31 cellular contexts compared by ENCODE assay signal in genomic region chr16:66565051-66565450, GRCh38. TPM values are rescaled to one million over a fixed set of nuclear protein-coding genes. Genes with fewer than 3 reads are reported as not detected.
DNase-seq lines count a peak whose midpoint lies in the region; ATAC-seq, FAIRE-seq and TF ChIP-seq lines count a peak whose summit lies in the region.
"Had no signal": no experiment of that assay in that cellular context is flagged by ENCODE, and none has a peak within 500 bp of the region (broad histone marks: within the 10 kb centered on the region; RNA-seq: fewer than 3 reads in every experiment).

No MANE protein-coding gene starts in this region.

- peaks cover 18% of the 10 kb centered on the region for H3K79me2 ChIP-seq in endothelial cell of umbilical vein (ENCODE audit: control insufficient read depth, insufficient read depth, low read length)

- no peaks in the 10 kb centered on the region for H3K9me3 ChIP-seq in endothelial cell of umbilical vein (replicated peaks; ENCODE audit: control insufficient read depth, insufficient read depth, low read length)
- H3K9me3 ChIP-seq: ascending aorta, gastroesophageal sphincter, left lung, ovary had no signal

- H3K4me2 ChIP-seq in endothelial cell of umbilical vein (ENCODE audit: insufficient read depth, low read length) = peak overlapping the region; percentile 40
- H3K4me2 ChIP-seq: BLaER1, PC-9 had no signal

- H3K36me3 Mint-ChIP-seq in activated T-cell treated with anti-CD3 and anti-CD28 coated beads, Interleukin-2, amount 50 U/mL, for 72 hours (ENCODE audit: insufficient read depth in 2 of 2) = peaks cover 13 to 29% of the 10 kb centered on the region in 2 donors
- peaks cover 52% of the 10 kb centered on the region for H3K36me3 Mint-ChIP-seq in activated CD8-positive, alpha-beta T cell treated with anti-CD3 and anti-CD28 coated beads for 36 hours (ENCODE audit: low read depth)
- peaks cover 97% of the 10 kb centered on the region for H3K36me3 Mint-ChIP-seq in stimulated activated effector memory CD8-positive, alpha-beta T cell treated with anti-CD3 and anti-CD28 coated beads, Interleukin-12 subunit alpha, Interleukin-12 subunit beta, amount 100 ng/mL, for 72 hours

- no peaks in the 10 kb centered on the region for H3K9me3 Mint-ChIP-seq in activated T-cell treated with anti-CD3 and anti-CD28 coated beads, Interleukin-2, amount 50 U/mL, for 72 hours
- no peaks in the 10 kb centered on the region for H3K9me3 Mint-ChIP-seq in activated CD8-positive, alpha-beta T cell treated with anti-CD3 and anti-CD28 coated beads for 36 hours
- H3K9me3 Mint-ChIP-seq in stimulated activated effector memory CD8-positive, alpha-beta T cell treated with anti-CD3 and anti-CD28 coated beads, Interleukin-12 subunit alpha, Interleukin-12 subunit beta, amount 100 ng/mL, for 72 hours = no peaks in the 10 kb centered on the region
- H3K9me3 Mint-ChIP-seq: H9, nephron had no signal

- CTCF ChIA-PET in activated CD8-positive, alpha-beta T cell treated with anti-CD3 and anti-CD28 coated beads for 36 hours (lab: Charles Lee) = interaction anchor here (0.9 to 4.4 kb wide), 13 partner anchors 8 to 163 kb away, joined by 3 to 30 read pairs (median 4); partner anchors contain the start of genes CKLF and TK2
- CTCF ChIA-PET in endothelial cell of umbilical vein (lab: Charles Lee) = interaction anchor here (0.6 to 3.1 kb wide), 11 partner anchors 12 to 206 kb away, joined by 3 to 15 read pairs (median 4); partner anchors contain the start of gene CKLF

- ATAC-seq in activated T-cell treated with anti-CD3 and anti-CD28 coated beads, Interleukin-2, amount 50 U/mL, for 72 hours (replicated peaks in 1 of 2) = no peak
- no peak for ATAC-seq in activated CD8-positive, alpha-beta T cell treated with anti-CD3 and anti-CD28 coated beads for 36 hours
- no peak for ATAC-seq in stimulated activated effector memory CD8-positive, alpha-beta T cell treated with anti-CD3 and anti-CD28 coated beads, Interleukin-12 subunit alpha, Interleukin-12 subunit beta, amount 100 ng/mL, for 72 hours
- ATAC-seq: gastroesophageal sphincter, left lung, Right ventricle myocardium inferior had no signal

- peaks cover 69% of the 10 kb centered on the region for H3K4me1 Mint-ChIP-seq in activated T-cell treated with anti-CD3 and anti-CD28 coated beads, Interleukin-2, amount 50 U/mL, for 72 hours (ENCODE audit: low read depth)
- peaks cover 51% of the 10 kb centered on the region for H3K4me1 Mint-ChIP-seq in activated CD8-positive, alpha-beta T cell treated with anti-CD3 and anti-CD28 coated beads for 36 hours (ENCODE audit: low read depth)
- peaks cover 48% of the 10 kb centered on the region for H3K4me1 Mint-ChIP-seq in stimulated activated effector memory CD8-positive, alpha-beta T cell treated with anti-CD3 and anti-CD28 coated beads, Interleukin-12 subunit alpha, Interleukin-12 subunit beta, amount 100 ng/mL, for 72 hours
- H3K4me1 Mint-ChIP-seq: H9, nephron had no signal

- dilution Hi-C loops in endothelial cell of umbilical vein (cut with MboI; ENCODE audit: extremely low pct_ligation_motif_present, low sequenced_read_pairs) = no loop called here

- H3K4me3 Mint-ChIP-seq in activated T-cell treated with anti-CD3 and anti-CD28 coated beads, Interleukin-2, amount 50 U/mL, for 72 hours = no peak overlapping the region
- no peak overlapping the region for H3K4me3 Mint-ChIP-seq in activated CD8-positive, alpha-beta T cell treated with anti-CD3 and anti-CD28 coated beads for 36 hours
- no peak overlapping the region for H3K4me3 Mint-ChIP-seq in stimulated activated effector memory CD8-positive, alpha-beta T cell treated with anti-CD3 and anti-CD28 coated beads, Interleukin-12 subunit alpha, Interleukin-12 subunit beta, amount 100 ng/mL, for 72 hours
- H3K4me3 Mint-ChIP-seq: activated naive CD4-positive, alpha-beta T cell treated with anti-CD3 and anti-CD28 coated beads, Interleukin-2, amount 50 U/mL, for 24 hours; H9; nephron had no signal

- no TSS peak for BruUV-seq in endothelial cell of umbilical vein (replicated peaks; lab: Mats Ljungman, UMichigan)

- no peaks in the 10 kb centered on the region for H3K27me3 ChIP-seq in endothelial cell of umbilical vein (ENCODE audit: control insufficient read depth in 2 of 2, insufficient read depth in 2 of 2, low read length in 2 of 2)
- H3K27me3 ChIP-seq: ascending aorta, BLaER1, gastroesophageal sphincter, left lung, ovary had no signal

- no peak for TF ChIP-seq CTCF in activated CD8-positive, alpha-beta T cell treated with anti-CD3 and anti-CD28 coated beads for 36 hours (IDR thresholded peaks at IDR 0.05)
- TF ChIP-seq CTCF in endothelial cell of umbilical vein (IDR thresholded peaks at IDR 0.05; ENCODE audit: extremely low read depth in 1 of 2, insufficient read depth in 1 of 2, low read depth in 1 of 2, low read length in 2 of 2) = no peak

- FAIRE-seq in endothelial cell of umbilical vein (lab: Jason Lieb, UNC) = peak; percentile 64
- FAIRE-seq: D721Med had no signal

- H3K27ac ChIP-seq in endothelial cell of umbilical vein (ENCODE audit: insufficient read depth, low read depth, low read length) = peak overlapping the region; percentile 82
- H3K27ac ChIP-seq: ascending aorta, BLaER1, gastroesophageal sphincter, ovary, PC-9, skin epidermis had no signal

- POLR2A ChIA-PET in activated CD8-positive, alpha-beta T cell treated with anti-CD3 and anti-CD28 coated beads for 36 hours (lab: Charles Lee) = interaction anchor here (0.6 to 1.2 kb wide), 7 partner anchors 10 to 90 kb away, joined by 3 read pairs; partner anchors contain the start of gene CMTM2
- POLR2A ChIA-PET in endothelial cell of umbilical vein (lab: Charles Lee) = no interaction called here

- DNase-seq in activated T-cell treated with anti-CD3 and anti-CD28 coated beads, Interleukin-2, amount 50 U/mL, for 72 hours = no peak
- DNase-seq in activated T-cell treated with anti-CD3 and anti-CD28 coated beads for 4 hours = no peak
- no peak for DNase-seq in activated CD8-positive, alpha-beta T cell treated with anti-CD3 and anti-CD28 coated beads for 36 hours
- DNase-seq in endothelial cell of umbilical vein (ENCODE audit: low read depth, low spot score) = peak; percentile 65
- no peak for DNase-seq in stimulated activated effector memory CD8-positive, alpha-beta T cell treated with anti-CD3 and anti-CD28 coated beads, Interleukin-12 subunit alpha, Interleukin-12 subunit beta, amount 100 ng/mL, for 72 hours (ENCODE audit: low spot score in 2 of 2)
- DNase-seq in central memory CD4-positive, alpha-beta T cell = no peak
- DNase-seq in NCI-H128 (lab: John Stamatoyannopoulos, UW; ENCODE audit: unreplicated experiment) = no peak
- DNase-seq: activated T-cell treated with anti-CD3 and anti-CD28 coated beads, Interleukin-2, amount 50 U/mL, for 48 hours; caudate nucleus; H9; hypothalamus; left lung; midbrain; NCI-H1092; NCI-H187 treated with DMSO at 0.1 percent for 48 hours; NCI-H2171 treated with DMSO at 0.1 percent for 48 hours; NCI-H524; ovary; PC-9; retina; trophoblast cell had no signal

- H3K36me3 ChIP-seq in endothelial cell of umbilical vein (ENCODE audit: control insufficient read depth in 2 of 2, extremely low read depth in 1 of 2, insufficient read depth in 2 of 2, low read length in 2 of 2) = peaks cover 2 to 14% of the 10 kb centered on the region in 2 experiments
- H3K36me3 ChIP-seq: ovary had no signal

- no peaks in the 10 kb centered on the region for H4K20me1 ChIP-seq in endothelial cell of umbilical vein (replicated peaks; ENCODE audit: control insufficient read depth, extremely low read depth, insufficient read depth, low read length)

- intact Hi-C loops in activated CD8-positive, alpha-beta T cell treated with anti-CD3 and anti-CD28 coated beads for 36 hours (cut with micrococcal nuclease) = no loop called here
- intact Hi-C loops in endothelial cell of umbilical vein (cut with micrococcal nuclease) = loop anchor here (5.0 kb wide), 1 partner anchor 48 kb away; no protein-coding TSS in a partner anchor

- H3K9ac ChIP-seq in endothelial cell of umbilical vein (replicated peaks; ENCODE audit: extremely low read depth, insufficient read depth, low read length) = peak overlapping the region; percentile 36
- H3K9ac ChIP-seq: BLaER1 had no signal

- peaks cover 40% of the 10 kb centered on the region for H3K4me1 ChIP-seq in endothelial cell of umbilical vein (ENCODE audit: control insufficient read depth, extremely low read depth, insufficient read depth, low read length)
- H3K4me1 ChIP-seq: ascending aorta, gastroesophageal sphincter had no signal

- no peaks in the 10 kb centered on the region for H3K27me3 Mint-ChIP-seq in activated T-cell treated with anti-CD3 and anti-CD28 coated beads, Interleukin-2, amount 50 U/mL, for 72 hours (ENCODE audit: low read depth)
- H3K27me3 Mint-ChIP-seq in activated CD8-positive, alpha-beta T cell treated with anti-CD3 and anti-CD28 coated beads for 36 hours = no peaks in the 10 kb centered on the region
- H3K27me3 Mint-ChIP-seq: activated naive CD4-positive, alpha-beta T cell treated with anti-CD3 and anti-CD28 coated beads, Interleukin-2, amount 50 U/mL, for 24 hours had no signal

- no peaks in the 10 kb centered on the region for H3K9me1 ChIP-seq in endothelial cell of umbilical vein (replicated peaks; ENCODE audit: control insufficient read depth, extremely low read depth, insufficient read depth, low read length)

- no peak overlapping the region for H3K4me3 ChIP-seq in endothelial cell of umbilical vein (replicated peaks in 1 of 3; ENCODE audit: insufficient read depth in 1 of 3, low read depth in 1 of 3, low read length in 3 of 3)
- H3K4me3 ChIP-seq: ascending aorta, BLaER1, gastroesophageal sphincter, left lung, ovary, PC-9, skin epidermis had no signal

- H3K27ac Mint-ChIP-seq in activated T-cell treated with anti-CD3 and anti-CD28 coated beads, Interleukin-2, amount 50 U/mL, for 72 hours = peak overlapping the region; percentile 68
- peak overlapping the region; percentile 42 for H3K27ac Mint-ChIP-seq in activated CD8-positive, alpha-beta T cell treated with anti-CD3 and anti-CD28 coated beads for 36 hours
- peak overlapping the region; percentile 50 for H3K27ac Mint-ChIP-seq in stimulated activated effector memory CD8-positive, alpha-beta T cell treated with anti-CD3 and anti-CD28 coated beads, Interleukin-12 subunit alpha, Interleukin-12 subunit beta, amount 100 ng/mL, for 72 hours
- H3K27ac Mint-ChIP-seq: activated naive CD4-positive, alpha-beta T cell treated with anti-CD3 and anti-CD28 coated beads, Interleukin-2, amount 50 U/mL, for 24 hours; H9 had no signal

- no peak for TF ChIP-seq POLR2A in endothelial cell of umbilical vein (IDR thresholded peaks at IDR 0.05; ENCODE audit: low read depth, low read length)

- H2AFZ ChIP-seq in endothelial cell of umbilical vein (ENCODE audit: low read depth, low read length) = no peak overlapping the region
- H2AFZ ChIP-seq: PC-9 had no signal

RNA-seq across cellular contexts. Expression of gene CMTM1, which starts 1.2 kb away (rescaled TPM):
- 10 to 100 TPM; 10.1 to 14.4 TPM for total RNA-seq in activated T-cell treated with anti-CD3 and anti-CD28 coated beads, Interleukin-2, amount 50 U/mL, for 72 hours
- total RNA-seq in activated CD8-positive, alpha-beta T cell treated with anti-CD3 and anti-CD28 coated beads for 36 hours = 1 to 10 TPM; 5.4 to 6.2 TPM
- total RNA-seq in endothelial cell of umbilical vein = 9.3 and 12.3 TPM in 2 replicates
- 3.0 and 3.8 TPM in 2 replicates for polyA plus RNA-seq in endothelial cell of umbilical vein
- 1.9 and 2.5 TPM in 2 replicates for polyA plus RNA-seq in endothelial cell of umbilical vein (2011; cell fraction: cytosol; rRNA removed)
- 1.8 and 2.4 TPM in 2 replicates for polyA plus RNA-seq in endothelial cell of umbilical vein (2011; cell fraction: nucleus; rRNA removed)
- 2.9 and 5.1 TPM in 2 replicates for polyA plus RNA-seq in endothelial cell of umbilical vein (2012)
- 3.8 and 4.5 TPM in 2 replicates for polyA minus RNA-seq in endothelial cell of umbilical vein
- 4.8 TPM for polyA minus RNA-seq in endothelial cell of umbilical vein (2011; cell fraction: cytosol; rRNA and poly(A)+ RNA removed)
- polyA minus RNA-seq in endothelial cell of umbilical vein (2011; cell fraction: nucleus; rRNA and poly(A)+ RNA removed) = 1.2 and 1.9 TPM in 2 replicates
- total RNA-seq: ascending aorta had no signal

RNA-seq across cellular contexts. Expression of gene CKLF, which starts 12.7 kb away (rescaled TPM):
- total RNA-seq in activated T-cell treated with anti-CD3 and anti-CD28 coated beads, Interleukin-2, amount 50 U/mL, for 72 hours = 100 to 1,000 TPM; 163 to 172 TPM
- total RNA-seq in activated CD8-positive, alpha-beta T cell treated with anti-CD3 and anti-CD28 coated beads for 36 hours = 10 to 100 TPM; 99.0 to 99.7 TPM
- total RNA-seq in endothelial cell of umbilical vein = 80.0 and 93.4 TPM in 2 replicates
- 197 and 209 TPM in 2 replicates for polyA plus RNA-seq in endothelial cell of umbilical vein
- 174 and 175 TPM in 2 replicates for polyA plus RNA-seq in endothelial cell of umbilical vein (2011; cell fraction: cytosol; rRNA removed)
- polyA plus RNA-seq in endothelial cell of umbilical vein (2011; cell fraction: nucleus; rRNA removed) = 54.0 and 61.7 TPM in 2 replicates
- polyA plus RNA-seq in endothelial cell of umbilical vein (2012) = 85.6 and 95.1 TPM in 2 replicates
- 49.7 and 62.3 TPM in 2 replicates for polyA minus RNA-seq in endothelial cell of umbilical vein
- 38.7 TPM for polyA minus RNA-seq in endothelial cell of umbilical vein (2011; cell fraction: cytosol; rRNA and poly(A)+ RNA removed)
- 9.4 and 9.9 TPM in 2 replicates for polyA minus RNA-seq in endothelial cell of umbilical vein (2011; cell fraction: nucleus; rRNA and poly(A)+ RNA removed)
- total RNA-seq: ascending aorta had no signal

RNA-seq across cellular contexts. Expression of gene CMTM2, which starts 14.2 kb away (rescaled TPM):
- total RNA-seq in activated T-cell treated with anti-CD3 and anti-CD28 coated beads, Interleukin-2, amount 50 U/mL, for 72 hours = 1 to 10 TPM in 1 of 2 donors, under 1 TPM in 1; 0.31 to 1.2 TPM
- under 1 TPM in 1 of 2 experiments, not detected in 1; 0.29 TPM for total RNA-seq in activated CD8-positive, alpha-beta T cell treated with anti-CD3 and anti-CD28 coated beads for 36 hours
- not detected in 2 replicates for total RNA-seq in endothelial cell of umbilical vein
- not detected in 2 replicates for polyA plus RNA-seq in endothelial cell of umbilical vein
- polyA plus RNA-seq in endothelial cell of umbilical vein (2011; cell fraction: cytosol; rRNA removed) = not detected in 2 replicates
- 0.20 TPM in 1 of 2 replicates, not detected in the other for polyA plus RNA-seq in endothelial cell of umbilical vein (2011; cell fraction: nucleus; rRNA removed)
- not detected in 2 replicates for polyA plus RNA-seq in endothelial cell of umbilical vein (2012)
- polyA minus RNA-seq in endothelial cell of umbilical vein = 1.6 TPM in 1 of 2 replicates, not detected in the other
- polyA minus RNA-seq in endothelial cell of umbilical vein (2011; cell fraction: cytosol; rRNA and poly(A)+ RNA removed) = not detected
- not detected in 2 replicates for polyA minus RNA-seq in endothelial cell of umbilical vein (2011; cell fraction: nucleus; rRNA and poly(A)+ RNA removed)
- total RNA-seq: ascending aorta, dermis microvascular lymphatic vessel endothelial cell, fibroblast of lung, gastroesophageal sphincter, H9, PC-9 had no signal
- polyA plus RNA-seq: fibroblast of lung had no signal

RNA-seq across cellular contexts. Expression of gene TK2, which starts 15.1 kb away (rescaled TPM):
- 10 to 100 TPM; 16.4 to 16.6 TPM for total RNA-seq in activated T-cell treated with anti-CD3 and anti-CD28 coated beads, Interleukin-2, amount 50 U/mL, for 72 hours
- total RNA-seq in activated CD8-positive, alpha-beta T cell treated with anti-CD3 and anti-CD28 coated beads for 36 hours = 1 to 10 TPM; 3.2 to 4.4 TPM
- 23.4 and 25.2 TPM in 2 replicates for total RNA-seq in endothelial cell of umbilical vein
- polyA plus RNA-seq in endothelial cell of umbilical vein = 12.1 and 12.2 TPM in 2 replicates
- 15.2 and 16.6 TPM in 2 replicates for polyA plus RNA-seq in endothelial cell of umbilical vein (2011; cell fraction: cytosol; rRNA removed)
- polyA plus RNA-seq in endothelial cell of umbilical vein (2011; cell fraction: nucleus; rRNA removed) = 25.4 and 27.0 TPM in 2 replicates
- 19.2 and 20.4 TPM in 2 replicates for polyA plus RNA-seq in endothelial cell of umbilical vein (2012)
- polyA minus RNA-seq in endothelial cell of umbilical vein = 31.5 and 50.2 TPM in 2 replicates
- polyA minus RNA-seq in endothelial cell of umbilical vein (2011; cell fraction: cytosol; rRNA and poly(A)+ RNA removed) = 14.0 TPM
- polyA minus RNA-seq in endothelial cell of umbilical vein (2011; cell fraction: nucleus; rRNA and poly(A)+ RNA removed) = 10.6 and 12.2 TPM in 2 replicates

RNA-seq across cellular contexts. Expression of gene CMTM3, which starts 39.5 kb away (rescaled TPM):
- total RNA-seq in activated T-cell treated with anti-CD3 and anti-CD28 coated beads, Interleukin-2, amount 50 U/mL, for 72 hours = 10 to 100 TPM; 82.4 to 90.6 TPM
- total RNA-seq in activated CD8-positive, alpha-beta T cell treated with anti-CD3 and anti-CD28 coated beads for 36 hours = 10 to 100 TPM; 48.0 to 49.4 TPM
- total RNA-seq in endothelial cell of umbilical vein = 83.6 and 90.5 TPM in 2 replicates
- polyA plus RNA-seq in endothelial cell of umbilical vein = 86.2 and 104 TPM in 2 replicates
- 74.9 and 81.6 TPM in 2 replicates for polyA plus RNA-seq in endothelial cell of umbilical vein (2011; cell fraction: cytosol; rRNA removed)
- polyA plus RNA-seq in endothelial cell of umbilical vein (2011; cell fraction: nucleus; rRNA removed) = 43.1 and 45.5 TPM in 2 replicates
- polyA plus RNA-seq in endothelial cell of umbilical vein (2012) = 66.2 and 95.6 TPM in 2 replicates
- 75.2 and 81.4 TPM in 2 replicates for polyA minus RNA-seq in endothelial cell of umbilical vein
- not detected for polyA minus RNA-seq in endothelial cell of umbilical vein (2011; cell fraction: cytosol; rRNA and poly(A)+ RNA removed)
- polyA minus RNA-seq in endothelial cell of umbilical vein (2011; cell fraction: nucleus; rRNA and poly(A)+ RNA removed) = 12.5 and 16.8 TPM in 2 replicates
